ENCODE assay signal across 23 cellular contexts in genomic region chr1:31272369-31272768, GRCh38. TPM values are rescaled to one million over a fixed set of nuclear protein-coding genes. Genes with fewer than 3 reads are reported as not detected.
"Had no signal": no experiment of that assay in that cellular context is flagged by ENCODE, and none has a peak within 500 bp of the region (broad histone marks: within the 10 kb centered on the region; RNA-seq: fewer than 3 reads in every experiment).

No MANE protein-coding gene starts in this region.

- H3K4me1 ChIP-seq: Peyer's patch, SJCRH30 had no signal

- H3K9me3 ChIP-seq: adrenal gland, Peyer's patch, SJCRH30, SK-N-SH had no signal

- H3K4me2 ChIP-seq: SK-N-SH had no signal

- H3K4me3 ChIP-seq: adrenal gland, K562, Peyer's patch, SJCRH30 had no signal

- H3K27ac ChIP-seq: adrenal gland, Peyer's patch, SJCRH30, VCaP had no signal

- H3K9ac ChIP-seq: SK-N-SH had no signal

- FAIRE-seq: K562 had no signal

- H3K27me3 ChIP-seq: adrenal gland, Peyer's patch, SJCRH30 had no signal

- DNase-seq: activated CD4-positive, alpha-beta memory T cell treated with anti-CD3 and anti-CD28 coated beads, Interleukin-2, amount 10 ng/mL, durations not matched to agents 7 days and 5 days; activated CD4-positive, alpha-beta T cell treated with anti-CD3 and anti-CD28 coated beads for 36 hours; activated CD4-positive, alpha-beta T cell treated with anti-CD3 and anti-CD28 coated beads, Interleukin-2, amount 50 U/mL, for 1 hour; activated naive CD4-positive, alpha-beta T cell treated with anti-CD3 and anti-CD28 coated beads, Interleukin-2, amount 50 U/mL, for 16 hours; activated naive CD8-positive, alpha-beta T cell treated with anti-CD3 and anti-CD28 coated beads, Interleukin-2, amount 10 ng/mL, durations not matched to agents 7 days and 5 days; adrenal gland; anterior cingulate cortex; Kasumi-1; NCI-H1105 treated with DMSO at 0.1 percent for 48 hours; NCI-H1436 treated with DMSO at 0.1 percent for 48 hours; NCI-H187; NCI-H2081 treated with DMSO at 0.1 percent for 48 hours; NCI-H446 treated with DMSO at 0.1 percent for 48 hours; NCI-H524 treated with DMSO at 0.1 percent for 48 hours; Peyer's patch; Right ventricle myocardium superior; SJCRH30; SK-N-SH; T-helper 1 cell had no signal

RNA-seq across cellular contexts. Expression of gene NKAIN1, which starts 32.7 kb away (rescaled TPM):
- total RNA-seq: activated CD4-positive, alpha-beta memory T cell treated with anti-CD3 and anti-CD28 coated beads, Interleukin-2, amount 10 ng/mL, durations not matched to agents 7 days and 5 days; activated CD4-positive, alpha-beta T cell treated with anti-CD3 and anti-CD28 coated beads for 36 hours; activated CD8-positive, alpha-beta memory T cell treated with anti-CD3 and anti-CD28 coated beads for 36 hours; Peyer's patch; Right ventricle myocardium superior; T-helper 2 cell treated with Interferon-gamma antibody and Interleukin-4, amounts not matched to agents 100 ng/mL and 5 ng/mL, for 36 hours had no signal
